Comparison of ENCODE assay signal across 34 cellular contexts in genomic region chr1:16380868-16381267, GRCh38. TPM values are rescaled to one million over a fixed set of nuclear protein-coding genes. Genes with fewer than 3 reads are reported as not detected.
"Had no signal": no experiment of that assay in that cellular context is flagged by ENCODE, and none has a peak within 500 bp of the region (broad histone marks: within the 10 kb centered on the region; RNA-seq: fewer than 3 reads in every experiment).

No MANE protein-coding gene starts in this region.

- H3K27ac ChIP-seq: colonic mucosa, epithelial cell of prostate, esophagus squamous epithelium, gastrocnemius medialis, heart right ventricle, left lung, lower lobe of right lung had no signal

- DNase-seq: colonic mucosa; cortex of kidney; effector CD8-positive, alpha-beta T cell; effector memory CD8-positive, alpha-beta T cell; endodermal cell; erythroblast; esophagus squamous epithelium; foreskin fibroblast; foreskin melanocyte; gastrocnemius medialis; glutamatergic neuron; head of caudate nucleus; heart right ventricle; hippocampal formation; left cardiac atrium; left lung; left ventricle myocardium superior; lower lobe of right lung; mesenchymal stem cell; mucosa of descending colon; naive B cell had no signal

- FAIRE-seq: endometrium, islet of Langerhans, keratinocyte had no signal

- H3K9me3 ChIP-seq: colonic mucosa, esophagus squamous epithelium, gastrocnemius medialis, heart right ventricle, left lung, lower lobe of right lung, mucosa of descending colon had no signal

- H3K27me3 ChIP-seq: colonic mucosa, esophagus squamous epithelium, gastrocnemius medialis, heart right ventricle, left lung had no signal

- ATAC-seq: effector memory CD8-positive, alpha-beta T cell; esophagus mucosa; gastrocnemius medialis; heart right ventricle; left cardiac atrium; left lung; left ventricle myocardium superior; lower lobe of right lung; mucosa of descending colon had no signal

- H3K36me3 ChIP-seq: colonic mucosa, esophagus squamous epithelium, gastrocnemius medialis, left lung had no signal

- H3K4me3 ChIP-seq: colonic mucosa, esophagus squamous epithelium, gastrocnemius medialis, heart right ventricle, left lung, lower lobe of right lung, mucosa of descending colon had no signal

RNA-seq across cellular contexts. Expression of gene SPATA21, which starts 56.4 kb away (rescaled TPM):
- total RNA-seq: colonic mucosa, dermis microvascular lymphatic vessel endothelial cell, endodermal cell, esophagus mucosa, esophagus squamous epithelium, gastrocnemius medialis, glomerular endothelial cell, heart right ventricle, kidney epithelial cell, left cardiac atrium, left lung, left ventricle myocardium superior, lower leg skin, lower lobe of right lung, lung microvascular endothelial cell, mesenteric fat pad, mesothelial cell of epicardium, myocyte had no signal
